In the genomic region with DNA sequence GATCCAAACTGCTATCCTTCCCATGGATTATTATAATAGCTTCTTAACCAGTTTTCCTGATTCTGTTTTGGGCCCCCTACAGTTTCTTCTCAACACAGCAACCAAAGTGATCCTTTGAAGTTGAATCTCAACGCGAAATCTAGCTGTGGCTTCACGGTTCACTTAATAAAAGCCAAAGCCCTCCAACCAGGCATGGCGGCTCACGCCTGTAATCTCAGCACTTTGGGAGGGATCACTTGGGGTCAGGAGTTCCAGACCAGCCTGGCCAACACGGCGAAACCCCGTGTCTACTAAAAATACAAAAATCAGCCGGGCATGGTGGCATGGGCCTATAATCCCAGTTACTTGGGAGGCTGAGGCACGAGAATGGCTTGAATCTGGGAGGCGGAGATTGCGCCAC, we compare ENCODE assay signal across 1 cellular context.
TF ChIP-seq lines count a peak whose summit lies in the region.

No MANE protein-coding gene starts in this region.

TF ChIP-seq in K562, 482 proteins besides CTCF, POLR2A, EP300 and RAD21:
- TF ChIP-seq, protein P1, sequence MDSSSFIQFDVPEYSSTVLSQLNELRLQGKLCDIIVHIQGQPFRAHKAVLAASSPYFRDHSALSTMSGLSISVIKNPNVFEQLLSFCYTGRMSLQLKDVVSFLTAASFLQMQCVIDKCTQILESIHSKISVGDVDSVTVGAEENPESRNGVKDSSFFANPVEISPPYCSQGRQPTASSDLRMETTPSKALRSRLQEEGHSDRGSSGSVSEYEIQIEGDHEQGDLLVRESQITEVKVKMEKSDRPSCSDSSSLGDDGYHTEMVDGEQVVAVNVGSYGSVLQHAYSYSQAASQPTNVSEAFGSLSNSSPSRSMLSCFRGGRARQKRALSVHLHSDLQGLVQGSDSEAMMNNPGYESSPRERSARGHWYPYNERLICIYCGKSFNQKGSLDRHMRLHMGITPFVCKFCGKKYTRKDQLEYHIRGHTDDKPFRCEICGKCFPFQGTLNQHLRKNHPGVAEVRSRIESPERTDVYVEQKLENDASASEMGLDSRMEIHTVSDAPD (CRISPR knock-in tag; IDR thresholded peaks at IDR 0.05): no peak
- TF ChIP-seq, protein P2, sequence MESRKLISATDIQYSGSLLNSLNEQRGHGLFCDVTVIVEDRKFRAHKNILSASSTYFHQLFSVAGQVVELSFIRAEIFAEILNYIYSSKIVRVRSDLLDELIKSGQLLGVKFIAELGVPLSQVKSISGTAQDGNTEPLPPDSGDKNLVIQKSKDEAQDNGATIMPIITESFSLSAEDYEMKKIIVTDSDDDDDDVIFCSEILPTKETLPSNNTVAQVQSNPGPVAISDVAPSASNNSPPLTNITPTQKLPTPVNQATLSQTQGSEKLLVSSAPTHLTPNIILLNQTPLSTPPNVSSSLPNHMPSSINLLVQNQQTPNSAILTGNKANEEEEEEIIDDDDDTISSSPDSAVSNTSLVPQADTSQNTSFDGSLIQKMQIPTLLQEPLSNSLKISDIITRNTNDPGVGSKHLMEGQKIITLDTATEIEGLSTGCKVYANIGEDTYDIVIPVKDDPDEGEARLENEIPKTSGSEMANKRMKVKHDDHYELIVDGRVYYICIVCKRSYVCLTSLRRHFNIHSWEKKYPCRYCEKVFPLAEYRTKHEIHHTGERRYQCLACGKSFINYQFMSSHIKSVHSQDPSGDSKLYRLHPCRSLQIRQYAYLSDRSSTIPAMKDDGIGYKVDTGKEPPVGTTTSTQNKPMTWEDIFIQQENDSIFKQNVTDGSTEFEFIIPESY (CRISPR knock-in tag; IDR thresholded peaks at IDR 0.05): peak; percentile 61; the same call in 1 of the 2 replicates
- TF ChIP-seq SNRNP70 (optimal IDR thresholded peaks at IDR 0.05; ENCODE audit: low read depth, low read length) (no peak), KDM1A (IDR thresholded peaks at IDR 0.05) (peak; percentile 39 to 59; a peak in 2 of 4 replicates), ZNF134 (CRISPR knock-in tag; conservative IDR thresholded peaks at IDR 0.05) (no peak), BRF1 (IDR thresholded peaks at IDR 0.05; ENCODE audit: borderline replicate concordance, extremely low read depth, insufficient read length) (no peak)
